30 cellular contexts compared by ENCODE assay signal in the genomic region with DNA sequence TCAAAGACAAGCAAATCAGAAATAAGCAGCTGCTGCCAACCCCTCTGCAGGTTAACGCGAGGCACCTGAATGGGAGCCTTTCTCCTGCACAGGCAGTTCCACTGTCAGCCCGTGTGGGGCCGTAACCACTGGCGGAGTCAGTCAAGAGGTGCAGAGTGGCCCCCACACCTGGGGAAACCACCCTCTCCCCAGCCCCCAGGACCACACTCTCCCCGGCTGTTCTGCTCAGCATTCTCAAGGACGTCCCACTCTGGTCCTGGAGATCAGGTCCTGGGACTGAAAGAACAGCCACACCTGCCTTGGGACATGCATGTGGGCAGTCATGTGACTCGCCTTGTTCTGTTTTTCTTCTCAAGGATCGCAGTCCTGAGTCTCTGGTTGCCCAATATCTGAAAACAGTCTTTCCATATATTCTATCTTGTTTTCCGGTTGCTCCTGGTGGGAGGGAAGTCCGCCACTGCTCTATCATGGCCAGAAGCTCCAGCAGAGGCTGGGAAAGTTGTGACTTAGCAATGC.
"Had no signal": no experiment of that assay in that cellular context is flagged by ENCODE, and none has a peak within 500 bp of the region (broad histone marks: within the 10 kb centered on the region; RNA-seq: fewer than 3 reads in every experiment).

No MANE protein-coding gene starts in this region.

- H3K36me3 ChIP-seq: WERI-Rb-1 had no signal

- ATAC-seq: activated CD8-positive, alpha-beta T cell treated with anti-CD3 and anti-CD28 coated beads, Interleukin-2, amount 10 ng/mL, durations not matched to agents 7 days and 5 days; activated naive CD8-positive, alpha-beta T cell treated with anti-CD3 and anti-CD28 coated beads, Interleukin-2, amount 50 U/mL, for 24 hours; Right ventricle myocardium inferior had no signal

- H3K27ac ChIP-seq: PC-9, RWPE1, WERI-Rb-1 had no signal

- H3K27ac Mint-ChIP-seq: activated CD4-positive, alpha-beta T cell treated with anti-CD3 and anti-CD28 coated beads, Interleukin-2, amount 10 ng/mL, durations not matched to agents 7 days and 5 days; activated CD8-positive, alpha-beta T cell treated with anti-CD3 and anti-CD28 coated beads, Interleukin-2, amount 10 ng/mL, durations not matched to agents 7 days and 5 days; activated naive CD4-positive, alpha-beta T cell treated with anti-CD3 and anti-CD28 coated beads, Interleukin-2, amount 10 ng/mL, durations not matched to agents 7 days and 5 days; activated naive CD8-positive, alpha-beta T cell; activated naive CD8-positive, alpha-beta T cell treated with anti-CD3 and anti-CD28 coated beads, Interleukin-2, amount 50 U/mL, for 24 hours; brain had no signal

- H3K4me3 Mint-ChIP-seq: activated CD4-positive, alpha-beta T cell treated with anti-CD3 and anti-CD28 coated beads, Interleukin-2, amount 10 ng/mL, durations not matched to agents 7 days and 5 days; activated CD8-positive, alpha-beta T cell treated with anti-CD3 and anti-CD28 coated beads, Interleukin-2, amount 10 ng/mL, durations not matched to agents 7 days and 5 days; activated naive CD4-positive, alpha-beta T cell treated with anti-CD3 and anti-CD28 coated beads, Interleukin-2, amount 10 ng/mL, durations not matched to agents 7 days and 5 days; activated naive CD8-positive, alpha-beta T cell; activated naive CD8-positive, alpha-beta T cell treated with anti-CD3 and anti-CD28 coated beads, Interleukin-2, amount 50 U/mL, for 24 hours; brain had no signal

- H2AFZ ChIP-seq: PC-9 had no signal

- DNase-seq: activated CD4-positive, alpha-beta T cell treated with anti-CD3 and anti-CD28 coated beads, Interleukin-2, amount 10 ng/mL, durations not matched to agents 7 days and 5 days; activated CD4-positive, alpha-beta T cell treated with anti-CD3 and anti-CD28 coated beads, Interleukin-2, amount 50 U/mL, for 48 hours; activated CD8-positive, alpha-beta memory T cell treated with anti-CD3 and anti-CD28 coated beads, Interleukin-2, amount 50 U/mL, for 48 hours; activated CD8-positive, alpha-beta T cell treated with anti-CD3 and anti-CD28 coated beads, Interleukin-2, amount 10 ng/mL, durations not matched to agents 7 days and 5 days; activated effector memory CD4-positive, alpha-beta T cell treated with Interleukin-2 at 50 U/mL for 16 hours; activated naive CD4-positive, alpha-beta T cell treated with anti-CD3 and anti-CD28 coated beads, Interleukin-2, amount 10 ng/mL, durations not matched to agents 7 days and 5 days; activated naive CD8-positive, alpha-beta T cell treated with anti-CD3 and anti-CD28 coated beads, Interleukin-2, amount 50 U/mL, for 24 hours; activated T-cell treated with anti-CD3 and anti-CD28 coated beads, Interleukin-2, amount 50 U/mL, for 48 hours; anterior cingulate cortex; central memory CD4-positive, alpha-beta T cell; NCI-H1092 treated with DMSO at 0.1 percent for 48 hours; NCI-H1417; NCI-H146; NCI-H187; NCI-H2029 treated with DMSO at 0.1 percent for 48 hours; NCI-H345; NCI-H524 treated with DMSO at 0.1 percent for 48 hours; PC-9; SIG-M5; SW 1271; T-helper 1 cell; T-helper 2 cell; T-helper 9 cell; WERI-Rb-1 had no signal

- H3K4me1 Mint-ChIP-seq: activated CD4-positive, alpha-beta T cell treated with anti-CD3 and anti-CD28 coated beads, Interleukin-2, amount 10 ng/mL, durations not matched to agents 7 days and 5 days; activated naive CD4-positive, alpha-beta T cell treated with anti-CD3 and anti-CD28 coated beads, Interleukin-2, amount 10 ng/mL, durations not matched to agents 7 days and 5 days; activated naive CD8-positive, alpha-beta T cell treated with anti-CD3 and anti-CD28 coated beads, Interleukin-2, amount 50 U/mL, for 24 hours had no signal

- H3K4me2 ChIP-seq: PC-9 had no signal

- H3K27me3 Mint-ChIP-seq: activated naive CD4-positive, alpha-beta T cell treated with anti-CD3 and anti-CD28 coated beads, Interleukin-2, amount 10 ng/mL, durations not matched to agents 7 days and 5 days had no signal

- H3K4me3 ChIP-seq: PC-9 had no signal

- H3K36me3 Mint-ChIP-seq: activated naive CD4-positive, alpha-beta T cell treated with anti-CD3 and anti-CD28 coated beads, Interleukin-2, amount 10 ng/mL, durations not matched to agents 7 days and 5 days; activated naive CD8-positive, alpha-beta T cell; brain had no signal

- FAIRE-seq: bronchial epithelial cell, RCC 7860 had no signal

- H3K9me3 Mint-ChIP-seq: activated CD4-positive, alpha-beta T cell treated with anti-CD3 and anti-CD28 coated beads, Interleukin-2, amount 10 ng/mL, durations not matched to agents 7 days and 5 days; activated naive CD4-positive, alpha-beta T cell treated with anti-CD3 and anti-CD28 coated beads, Interleukin-2, amount 10 ng/mL, durations not matched to agents 7 days and 5 days; activated naive CD8-positive, alpha-beta T cell treated with anti-CD3 and anti-CD28 coated beads, Interleukin-2, amount 50 U/mL, for 24 hours had no signal
